In the genomic region with DNA sequence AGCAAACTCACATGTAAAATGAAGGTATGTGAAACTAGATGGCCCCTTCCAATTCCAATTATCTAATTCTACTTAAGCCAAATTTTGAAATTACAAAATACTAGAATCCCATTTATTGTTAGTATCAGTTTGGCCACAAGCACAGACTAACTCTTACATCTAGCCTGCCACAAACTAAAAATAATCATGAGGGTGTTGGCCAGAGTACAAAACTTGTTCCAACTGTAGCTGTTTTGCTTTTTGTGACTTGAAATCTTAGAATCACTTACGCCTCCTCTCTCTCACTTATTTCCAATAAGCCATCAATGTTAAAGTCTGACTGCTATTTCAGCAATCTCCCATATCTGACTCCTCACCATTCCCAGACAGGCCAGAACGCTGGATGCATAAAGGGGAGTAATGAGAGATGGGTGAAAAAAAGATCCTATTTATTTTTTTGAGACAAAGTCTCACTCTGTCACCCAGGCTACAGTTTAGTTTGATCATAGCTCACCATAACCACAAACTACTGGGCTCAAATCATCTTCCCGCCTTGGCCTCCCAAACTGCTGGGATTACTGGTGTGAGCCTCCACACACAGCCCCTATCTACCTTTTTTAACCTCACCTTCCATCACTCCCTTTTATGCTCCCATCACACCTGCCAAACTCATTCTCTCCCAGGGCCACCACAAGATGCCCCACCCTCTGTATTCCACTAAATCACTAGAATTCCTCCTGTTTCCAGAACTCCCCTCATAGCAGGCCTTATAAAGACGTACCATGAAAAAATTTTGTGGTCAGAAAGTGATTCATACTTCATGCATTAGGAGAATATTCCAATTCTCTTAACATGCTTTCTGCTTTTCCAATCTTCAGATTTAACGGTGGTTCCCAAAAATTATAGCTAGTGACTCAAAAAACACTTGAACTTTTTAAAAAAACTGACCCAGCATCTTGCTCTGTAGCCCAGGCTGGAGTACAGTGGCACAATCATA, we compare ENCODE assay signal across 12 cellular contexts. TPM values are rescaled to one million over a fixed set of nuclear protein-coding genes. Genes with fewer than 3 reads are reported as not detected.
A peak's percentile ranks its signal among the peaks of the same experiment; 100 is the strongest.
DNase-seq lines count a peak whose midpoint lies in the region; ATAC-seq, FAIRE-seq and TF ChIP-seq lines count a peak whose summit lies in the region.
"Had no signal": no experiment of that assay in that cellular context is flagged by ENCODE, and none has a peak within 500 bp of the region (broad histone marks: within the 10 kb centered on the region; RNA-seq: fewer than 3 reads in every experiment).

No MANE protein-coding gene starts in this region.

- ATAC-seq in heart right ventricle (peak in 6 of 8 donors; percentile 33 to 66 (median 52)), HG03520 (IDR thresholded peaks at IDR 0.05; ENCODE audit: unreplicated experiment) (no peak)
- ATAC-seq: activated CD8-positive, alpha-beta T cell treated with anti-CD3 and anti-CD28 coated beads for 36 hours had no signal

- H3K36me3 ChIP-seq in heart right ventricle = peaks cover 0 to 78% (median 13%) of the 10 kb centered on the region in 9 donors
- H3K36me3 ChIP-seq: SJSA1 had no signal

- H3K27me3 ChIP-seq in heart right ventricle = no peaks in the 10 kb centered on the region
- H3K27me3 ChIP-seq: SJSA1 had no signal

- WGBS in heart right ventricle, 2 donors = 67 to 68% methylated on average over 5 of the region's 5 CpGs

- FAIRE-seq in GM18507 (lab: Jason Lieb, UNC) = peak; percentile 41

- H3K27ac ChIP-seq in heart right ventricle = peak overlapping the region in 7 of 10 donors; percentile 5 to 56 (median 32)
- H3K27ac ChIP-seq: SJSA1 had no signal

- H3K4me1 ChIP-seq in heart right ventricle = peaks cover 3 to 20% (median 17%) of the 10 kb centered on the region in 9 donors

- no peak for TF ChIP-seq CTCF in heart right ventricle (IDR thresholded peaks at IDR 0.05)

- H3K4me3 ChIP-seq in heart right ventricle = no peak overlapping the region
- H3K4me3 ChIP-seq: SJSA1 had no signal

- H3K9me3 ChIP-seq in heart right ventricle = no peaks in the 10 kb centered on the region
- H3K9me3 ChIP-seq: SJSA1 had no signal

- DNase-seq in GM18507 (ENCODE audit: extremely low spot score, insufficient read length, low read depth) = no peak
- DNase-seq in amniotic stem cell (lab: John Stamatoyannopoulos, UW) = peak; percentile 32
- DNase-seq in heart right ventricle = no peak
- peak; percentile 48 for DNase-seq in superior temporal gyrus (ENCODE audit: extremely low spot score)
- no peak for DNase-seq in COLO829 (ENCODE audit: low spot score)
- DNase-seq in NCI-H2107 treated with DMSO at 0.1 percent for 48 hours (lab: John Stamatoyannopoulos, UW; ENCODE audit: unreplicated experiment) = no peak
- no peak for DNase-seq in medulla oblongata (ENCODE audit: extremely low spot score)
- DNase-seq: activated CD8-positive, alpha-beta T cell treated with anti-CD3 and anti-CD28 coated beads for 36 hours; midbrain; NCI-H446 had no signal

- intact Hi-C loops in heart right ventricle (cut with DNase I) = no loop called here

RNA-seq across cellular contexts. Expression of gene ATOSA, which starts 36.5 kb away (rescaled TPM):
- total RNA-seq in heart right ventricle = 10 to 100 TPM; 18.9 to 36.4 (median 30.3) TPM
- 10 to 100 TPM in 1 of 2 donors, 1 to 10 TPM in 1; 8.7 to 98.1 TPM for polyA plus RNA-seq in heart right ventricle

Comparison
In these comparisons a context has a peak if more than half of its experiments do, and no peak if none do; other contexts are left out.
1. DNase-seq: peak in amniotic stem cell (single experiment) and superior temporal gyrus (single experiment); none in GM18507 (single experiment), heart right ventricle (0 of 2), COLO829 (single experiment), NCI-H2107 treated with DMSO at 0.1 percent for 48 hours (single experiment) and medulla oblongata (single experiment).